16 cellular contexts compared by ENCODE assay signal in the genomic region with DNA sequence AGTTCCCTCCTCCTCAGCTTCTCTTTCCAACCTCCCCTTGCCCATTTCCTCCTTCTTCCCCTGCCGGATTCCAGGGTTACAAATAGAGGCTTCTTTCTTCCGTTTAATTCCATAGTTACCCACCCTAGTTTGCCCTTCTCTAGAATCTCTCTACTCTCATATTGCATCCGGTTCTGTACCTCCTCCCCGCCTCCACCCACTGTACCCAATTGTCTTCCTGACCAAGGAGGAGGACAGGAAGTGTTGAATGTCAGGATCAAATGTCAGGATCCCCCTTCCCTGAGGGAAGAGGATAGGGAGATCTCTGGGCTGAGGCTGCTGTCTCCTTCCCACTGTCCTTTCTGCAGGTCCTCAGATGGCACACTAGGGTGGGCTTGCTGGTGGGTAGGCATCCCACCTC. TPM values are rescaled to one million over a fixed set of nuclear protein-coding genes. Genes with fewer than 3 reads are reported as not detected.
DNase-seq lines count a peak whose midpoint lies in the region; ATAC-seq, FAIRE-seq and TF ChIP-seq lines count a peak whose summit lies in the region.
"Had no signal": no experiment of that assay in that cellular context is flagged by ENCODE, and none has a peak within 500 bp of the region (broad histone marks: within the 10 kb centered on the region; RNA-seq: fewer than 3 reads in every experiment).

No MANE protein-coding gene starts in this region.

- TF ChIP-seq RAD21 in HepG2 (CRISPR knock-in tag; IDR thresholded peaks at IDR 0.05): no peak

- H3K36me3 ChIP-seq in right lobe of liver (peaks cover 0 to 35% (median 18%) of the 10 kb centered on the region in 4 donors), HepG2 (replicated peaks in 1 of 2; ENCODE audit: control insufficient read depth in 1 of 2, insufficient read depth in 2 of 2, low read length in 2 of 2) (peaks cover 1 to 26% of the 10 kb centered on the region in 2 experiments; a peak in 3 of 5 replicates), NT2/D1 (ENCODE audit: insufficient read depth, insufficient read length, low read length) (peaks cover 54% of the 10 kb centered on the region)

- peaks cover 11% of the 10 kb centered on the region for H3K4me1 Mint-ChIP-seq in stimulated activated naive CD8-positive, alpha-beta T cell treated with anti-CD3 and anti-CD28 coated beads, Interleukin-15, amount 100 ng/mL, for 72 hours

- H3K9ac ChIP-seq in HepG2 (ENCODE audit: insufficient read depth, low read depth, low read length) (no peak overlapping the region), NT2/D1 (ENCODE audit: insufficient read length, low read depth) (no peak overlapping the region)
- H3K9ac ChIP-seq: BLaER1 treated with 17β-estradiol and CSF1 and Interleukin-3, amounts not matched to agents 10 nM and 100 nM had no signal

- H3K4me2 ChIP-seq in HepG2 (ENCODE audit: low read depth, low read length): no peak overlapping the region
- H3K4me2 ChIP-seq: BLaER1 treated with 17β-estradiol and CSF1 and Interleukin-3, amounts not matched to agents 10 nM and 100 nM; hepatocyte had no signal

- BruUV-seq in HepG2 (replicated peaks; lab: Mats Ljungman, UMichigan): no TSS peak

- H3K79me2 ChIP-seq in HepG2 (ENCODE audit: insufficient read depth, low read length): peaks cover 57% of the 10 kb centered on the region

- H3K27ac ChIP-seq in right lobe of liver: no peak overlapping the region
- H3K27ac ChIP-seq in HepG2 (ENCODE audit: extremely low read length, insufficient read depth, low read length): no peak overlapping the region
- H3K27ac ChIP-seq: BLaER1 treated with 17β-estradiol and CSF1 and Interleukin-3, amounts not matched to agents 10 nM and 100 nM; epithelial cell of prostate; hepatocyte; vagina had no signal

- POLR2A ChIA-PET in HepG2 (lab: Yijun Ruan, JAX): no interaction called here

- DNase-seq in right lobe of liver (no peak), HepG2 (ENCODE audit: low spot score) (no peak), NT2/D1 (ENCODE audit: low read depth, low spot score) (peak; percentile 5), iris pigment epithelial cell (ENCODE audit: low read depth) (peak; percentile 12), UCSD-AML1 (lab: John Stamatoyannopoulos, UW; ENCODE audit: unreplicated experiment) (no peak), SKM-1 (lab: John Stamatoyannopoulos, UW; ENCODE audit: unreplicated experiment) (no peak), hippocampal formation (lab: John Stamatoyannopoulos, UW) (no peak)
- DNase-seq in stimulated activated naive CD8-positive, alpha-beta T cell treated with anti-CD3 and anti-CD28 coated beads, Interleukin-15, amount 100 ng/mL, for 72 hours: no peak
- DNase-seq: activated CD8-positive, alpha-beta memory T cell treated with anti-CD3 and anti-CD28 coated beads, Interleukin-2, amount 50 U/mL, for 48 hours; NCI-H1436 had no signal

- no peaks in the 10 kb centered on the region for H3K9me3 Mint-ChIP-seq in stimulated activated naive CD8-positive, alpha-beta T cell treated with anti-CD3 and anti-CD28 coated beads, Interleukin-15, amount 100 ng/mL, for 72 hours

- peak overlapping the region in 1 of 2 donors; percentile 66 for H3K27ac Mint-ChIP-seq in stimulated activated naive CD8-positive, alpha-beta T cell treated with anti-CD3 and anti-CD28 coated beads, Interleukin-15, amount 100 ng/mL, for 72 hours

- H3K27me3 Mint-ChIP-seq in stimulated activated naive CD8-positive, alpha-beta T cell treated with anti-CD3 and anti-CD28 coated beads, Interleukin-15, amount 100 ng/mL, for 72 hours: no peaks in the 10 kb centered on the region

- no peak overlapping the region for H2AFZ ChIP-seq in HepG2 (ENCODE audit: low read length)
- H2AFZ ChIP-seq: hepatocyte had no signal

- no peak for FAIRE-seq in HepG2 (lab: Jason Lieb, UNC)

- H4K20me1 ChIP-seq in HepG2 (ENCODE audit: insufficient read depth, low read length): peaks cover 19% of the 10 kb centered on the region; the same call in 1 of the 2 replicates

- H3K4me1 ChIP-seq in right lobe of liver (peaks cover 0 to 12% (median 6%) of the 10 kb centered on the region in 4 donors), HepG2 (ENCODE audit: insufficient read depth, low read length) (no peaks in the 10 kb centered on the region), NT2/D1 (ENCODE audit: insufficient read depth, insufficient read length) (no peaks in the 10 kb centered on the region)
- H3K4me1 ChIP-seq: vagina had no signal

- intact Hi-C loops in right lobe of liver (cut with DNase I) (no loop called here), HepG2 (cut with micrococcal nuclease; ENCODE audit: unreplicated experiment) (no loop called here)

- TF ChIP-seq POLR2A in right lobe of liver (IDR thresholded peaks at IDR 0.05): no peak
- TF ChIP-seq POLR2A in HepG2 (IDR thresholded peaks at IDR 0.05; ENCODE audit: insufficient read depth in 1 of 2, low read depth in 2 of 2, low read length in 2 of 2): no peak

- in situ Hi-C loops in HepG2 (cut with HindIII; ENCODE audit: extremely low pct_ligation_motif_present, low pct_unique_long_range_greater_than_20kb): no loop called here

- no peak overlapping the region for H3K4me3 Mint-ChIP-seq in stimulated activated naive CD8-positive, alpha-beta T cell treated with anti-CD3 and anti-CD28 coated beads, Interleukin-15, amount 100 ng/mL, for 72 hours

- TF ChIP-seq CTCF in right lobe of liver (IDR thresholded peaks at IDR 0.05) (no peak), HepG2 (CRISPR knock-in tag; IDR thresholded peaks at IDR 0.05) (no peak)

- CTCF ChIA-PET in HepG2 (lab: Yijun Ruan, JAX; ENCODE audit: low intra/inter-chr PET ratio, low total read pairs): no interaction called here

- H3K27me3 ChIP-seq in right lobe of liver: no peaks in the 10 kb centered on the region
- no peaks in the 10 kb centered on the region for H3K27me3 ChIP-seq in HepG2 (ENCODE audit: control insufficient read depth in 1 of 2, insufficient read depth in 2 of 2, low read length in 2 of 2)
- no peaks in the 10 kb centered on the region for H3K27me3 ChIP-seq in NT2/D1 (ENCODE audit: insufficient read depth, insufficient read length)
- H3K27me3 ChIP-seq: BLaER1 treated with 17β-estradiol and CSF1 and Interleukin-3, amounts not matched to agents 10 nM and 100 nM; hepatocyte; vagina had no signal

- 52% methylated on average over 4 of the region's 4 CpGs for WGBS in right lobe of liver (ENCODE audit: insufficient coverage, low coverage, low lambda C conversion rate, missing lambda C conversion rate)
- WGBS in HepG2 (ENCODE audit: low lambda C conversion rate): 87% methylated on average over 4 of the region's 4 CpGs

- TF ChIP-seq EP300 in HepG2 (IDR thresholded peaks at IDR 0.05; ENCODE audit: low read depth in 2 of 2, low read length in 2 of 2) (no peak), HepG2 (CRISPR knock-in tag; IDR thresholded peaks at IDR 0.05; ENCODE audit: borderline replicate concordance) (no peak)

- H3K4me3 ChIP-seq in right lobe of liver (no peak overlapping the region), HepG2 (replicated peaks in 1 of 3; ENCODE audit: insufficient read depth in 1 of 3, low read depth in 2 of 3, low read length in 3 of 3) (no peak overlapping the region), NT2/D1 (ENCODE audit: insufficient read length, low read depth) (no peak overlapping the region)
- H3K4me3 ChIP-seq: BLaER1 treated with 17β-estradiol and CSF1 and Interleukin-3, amounts not matched to agents 10 nM and 100 nM; hepatocyte; vagina had no signal

- H3K9me3 ChIP-seq in right lobe of liver (no peaks in the 10 kb centered on the region), HepG2 (ENCODE audit: low read length) (no peaks in the 10 kb centered on the region), NT2/D1 (ENCODE audit: insufficient read depth, low read length) (no peaks in the 10 kb centered on the region)
- H3K9me3 ChIP-seq: BLaER1 treated with 17β-estradiol and CSF1 and Interleukin-3, amounts not matched to agents 10 nM and 100 nM; vagina had no signal

- ATAC-seq in right lobe of liver: peak; percentile 12 to 38 (median 22)
- ATAC-seq in HepG2: no peak; the same call in 2 of the 3 replicates
- ATAC-seq in stimulated activated naive CD8-positive, alpha-beta T cell treated with anti-CD3 and anti-CD28 coated beads, Interleukin-15, amount 100 ng/mL, for 72 hours: no peak

RNA-seq across cellular contexts. Expression of a gene that starts 25.2 kb away (rescaled TPM):
- total RNA-seq in right lobe of liver: 10 to 100 TPM; 46.3 to 83.0 (median 61.9) TPM
- 42.7 and 56.2 TPM in 2 replicates for total RNA-seq in HepG2 (2016; rRNA removed; fragmentation: Illumina TruSeq; extraction: Trizol)
- 70.2 and 72.2 TPM in 2 replicates for total RNA-seq in HepG2 (2016; cell fraction: cytosol; rRNA removed; fragmentation: Illumina TruSeq; extraction: Trizol; ENCODE audit: low read depth)
- total RNA-seq in HepG2 (2016; cell fraction: insoluble cytoplasmic fraction; rRNA removed; fragmentation: Illumina TruSeq; extraction: Trizol): 41.4 and 53.3 TPM in 2 replicates
- 33.7 and 42.9 TPM in 2 replicates for total RNA-seq in HepG2 (2016; cell fraction: membrane; rRNA removed; fragmentation: Illumina TruSeq; extraction: Trizol)
- 34.7 and 45.0 TPM in 2 replicates for total RNA-seq in HepG2 (2016; cell fraction: nucleus; rRNA removed; fragmentation: Illumina TruSeq; extraction: Trizol)
- 14.3 and 16.4 TPM in 2 replicates for polyA plus RNA-seq in HepG2 (2011; rRNA removed)
- polyA plus RNA-seq in HepG2 (2011; cell fraction: cytosol; rRNA removed): 6.7 and 10.3 TPM in 2 replicates
- polyA plus RNA-seq in HepG2 (2011; cell fraction: nucleus; rRNA removed): 13.8 and 14.8 TPM in 2 replicates
- polyA plus RNA-seq in HepG2 (2012): 27.3 and 29.0 TPM in 2 replicates
- polyA plus RNA-seq in HepG2 (2016; cell fraction: cytosol; fragmentation: Illumina TruSeq; extraction: Trizol; ENCODE audit: low read depth): 2.3 and 3.5 TPM in 2 replicates
- polyA plus RNA-seq in HepG2 (2016; cell fraction: insoluble cytoplasmic fraction; fragmentation: Illumina TruSeq; extraction: Trizol; ENCODE audit: low read depth): 34.1 and 35.2 TPM in 2 replicates
- polyA plus RNA-seq in HepG2 (2016; cell fraction: membrane; fragmentation: Illumina TruSeq; extraction: Trizol; ENCODE audit: low read depth): 7.6 and 9.3 TPM in 2 replicates
- polyA plus RNA-seq in HepG2 (2016; cell fraction: nucleus; fragmentation: Illumina TruSeq; extraction: Trizol; ENCODE audit: insufficient read depth, low read depth): 40.4 and 43.1 TPM in 2 replicates
- 18.5 and 42.4 TPM in 2 replicates for polyA minus RNA-seq in HepG2 (2011; rRNA and poly(A)+ RNA removed; ENCODE audit: low replicate concordance)
- 35.6 and 41.1 TPM in 2 replicates for polyA minus RNA-seq in HepG2 (2011; cell fraction: cytosol; rRNA and poly(A)+ RNA removed)
- polyA minus RNA-seq in HepG2 (2011; cell fraction: nucleus; rRNA and poly(A)+ RNA removed): 55.0 and 68.4 TPM in 2 replicates

RNA-seq across cellular contexts. Expression of a gene that starts 29.4 kb away (rescaled TPM):
- not detected for total RNA-seq in right lobe of liver
- not detected in 2 replicates for total RNA-seq in HepG2 (2016; rRNA removed; fragmentation: Illumina TruSeq; extraction: Trizol)
- total RNA-seq in HepG2 (2016; cell fraction: cytosol; rRNA removed; fragmentation: Illumina TruSeq; extraction: Trizol; ENCODE audit: low read depth): not detected in 2 replicates
- total RNA-seq in HepG2 (2016; cell fraction: insoluble cytoplasmic fraction; rRNA removed; fragmentation: Illumina TruSeq; extraction: Trizol): not detected in 2 replicates
- not detected in 2 replicates for total RNA-seq in HepG2 (2016; cell fraction: membrane; rRNA removed; fragmentation: Illumina TruSeq; extraction: Trizol)
- not detected in 2 replicates for total RNA-seq in HepG2 (2016; cell fraction: nucleus; rRNA removed; fragmentation: Illumina TruSeq; extraction: Trizol)
- polyA plus RNA-seq in HepG2 (2011; rRNA removed): not detected in 2 replicates
- polyA plus RNA-seq in HepG2 (2011; cell fraction: cytosol; rRNA removed): not detected in 2 replicates
- polyA plus RNA-seq in HepG2 (2011; cell fraction: nucleus; rRNA removed): not detected in 2 replicates
- polyA plus RNA-seq in HepG2 (2012): 0.09 and 0.17 TPM in 2 replicates
- polyA plus RNA-seq in HepG2 (2016; cell fraction: cytosol; fragmentation: Illumina TruSeq; extraction: Trizol; ENCODE audit: low read depth): not detected in 2 replicates
- not detected in 2 replicates for polyA plus RNA-seq in HepG2 (2016; cell fraction: insoluble cytoplasmic fraction; fragmentation: Illumina TruSeq; extraction: Trizol; ENCODE audit: low read depth)
- not detected in 2 replicates for polyA plus RNA-seq in HepG2 (2016; cell fraction: membrane; fragmentation: Illumina TruSeq; extraction: Trizol; ENCODE audit: low read depth)
- polyA plus RNA-seq in HepG2 (2016; cell fraction: nucleus; fragmentation: Illumina TruSeq; extraction: Trizol; ENCODE audit: insufficient read depth, low read depth): not detected in 2 replicates
- not detected in 2 replicates for polyA minus RNA-seq in HepG2 (2011; rRNA and poly(A)+ RNA removed; ENCODE audit: low replicate concordance)
- not detected in 2 replicates for polyA minus RNA-seq in HepG2 (2011; cell fraction: cytosol; rRNA and poly(A)+ RNA removed)
- polyA minus RNA-seq in HepG2 (2011; cell fraction: nucleus; rRNA and poly(A)+ RNA removed): not detected in 2 replicates
- total RNA-seq: H4, hepatocyte, OCI-LY7, vagina had no signal
- polyA plus RNA-seq: hepatocyte had no signal

Comparison
In these comparisons a context has a peak if more than half of its experiments do, and no peak if none do; other contexts are left out.
1. ATAC-seq: peak in right lobe of liver (4 of 4); none in HepG2 (single experiment) and stimulated activated naive CD8-positive, alpha-beta T cell treated with anti-CD3 and anti-CD28 coated beads, Interleukin-15, amount 100 ng/mL, for 72 hours (single experiment).
2. DNase-seq: peak in NT2/D1 (single experiment) and iris pigment epithelial cell (single experiment); none in right lobe of liver (0 of 3), HepG2 (single experiment), UCSD-AML1 (single experiment), SKM-1 (single experiment), hippocampal formation (0 of 2) and stimulated activated naive CD8-positive, alpha-beta T cell treated with anti-CD3 and anti-CD28 coated beads, Interleukin-15, amount 100 ng/mL, for 72 hours (0 of 2).